In the genomic region with DNA sequence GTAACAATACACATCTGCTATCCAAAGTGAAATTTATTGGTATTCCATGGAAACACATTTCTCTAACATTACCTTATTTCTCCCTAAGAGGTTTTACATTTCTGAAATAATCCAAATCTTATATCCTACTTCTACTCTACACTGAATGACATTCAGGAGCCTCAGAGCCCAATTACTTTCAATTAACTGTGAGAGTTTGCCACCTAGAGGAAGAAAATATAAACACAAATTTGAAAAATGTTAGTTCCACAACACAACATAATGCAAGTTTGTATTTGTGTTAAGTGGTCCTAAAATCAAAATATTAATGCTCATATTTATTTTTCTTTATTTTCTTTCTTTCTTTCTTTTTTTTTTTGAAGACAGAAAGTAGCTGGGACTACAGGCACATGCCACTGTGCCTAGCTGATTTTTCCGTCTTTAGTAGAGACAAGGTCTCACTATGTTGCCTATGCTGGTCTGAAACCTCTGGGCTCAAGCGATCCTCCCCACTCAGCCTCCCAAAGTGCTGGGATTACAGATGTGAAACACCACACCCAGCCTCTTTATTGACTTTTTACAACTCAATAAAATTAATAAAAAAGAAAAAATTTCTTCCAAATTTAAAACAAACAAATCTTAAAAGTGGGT, we compare ENCODE assay signal across 8 cellular contexts. TPM values are rescaled to one million over a fixed set of nuclear protein-coding genes. Genes with fewer than 3 reads are reported as not detected.
DNase-seq lines count a peak whose midpoint lies in the region; ATAC-seq and TF ChIP-seq lines count a peak whose summit lies in the region.

No MANE protein-coding gene starts in this region.

- H3K9me3 Mint-ChIP-seq in activated T-helper 2 cell treated with anti-CD3 and anti-CD28 coated beads, Interferon-gamma antibody, Interleukin-2, Interleukin-4, amounts not matched to agents 10 μg/mL and 5 μg/mL and 100 μg/mL, durations not matched to agents 14 hours and 24 hours and 36 hours: no peaks in the 10 kb centered on the region

- H3K4me1 Mint-ChIP-seq in activated T-helper 2 cell treated with anti-CD3 and anti-CD28 coated beads, Interferon-gamma antibody, Interleukin-2, Interleukin-4, amounts not matched to agents 10 μg/mL and 5 μg/mL and 100 μg/mL, durations not matched to agents 14 hours and 24 hours and 36 hours (ENCODE audit: low read depth): peaks cover 11% of the 10 kb centered on the region

- intact Hi-C loops in colonic mucosa (cut with DNase I): loop anchor here (5.0 kb wide), 2 partner anchors 115 to 235 kb away; a partner anchor contains a TSS
- intact Hi-C loops in activated T-helper 2 cell treated with anti-CD3 and anti-CD28 coated beads, Interferon-gamma antibody, Interleukin-2, Interleukin-4, amounts not matched to agents 10 μg/mL and 5 μg/mL and 100 μg/mL, durations not matched to agents 14 hours and 24 hours and 36 hours (cut with micrococcal nuclease): loop anchor here (1.0 to 5.0 kb wide), 2 partner anchors 116 to 240 kb away; no protein-coding TSS in a partner anchor

- DNase-seq in NCI-H345 (lab: John Stamatoyannopoulos, UW) (peak; percentile 1), NCI-H345 treated with DMSO at 0.1 percent for 48 hours (lab: John Stamatoyannopoulos, UW; ENCODE audit: unreplicated experiment) (no peak), NCI-H2171 treated with DMSO at 0.1 percent for 48 hours (lab: John Stamatoyannopoulos, UW) (peak; percentile 26), colonic mucosa (no peak), myocyte (ENCODE audit: low read depth) (peak; percentile 47), GM19240 (ENCODE audit: insufficient read length, low spot score) (no peak)
- no peak for DNase-seq in activated T-helper 2 cell treated with anti-CD3 and anti-CD28 coated beads, Interferon-gamma antibody, Interleukin-2, Interleukin-4, amounts not matched to agents 10 μg/mL and 5 μg/mL and 100 μg/mL, durations not matched to agents 14 hours and 24 hours and 36 hours (ENCODE audit: low spot score)

- no peaks in the 10 kb centered on the region for H3K4me1 ChIP-seq in colonic mucosa

- no peak overlapping the region for H3K9ac ChIP-seq in colonic mucosa (ENCODE audit: low read depth in 2 of 2, low read length in 2 of 2)

- peaks cover 42% of the 10 kb centered on the region for H3K36me3 Mint-ChIP-seq in activated T-helper 2 cell treated with anti-CD3 and anti-CD28 coated beads, Interferon-gamma antibody, Interleukin-2, Interleukin-4, amounts not matched to agents 10 μg/mL and 5 μg/mL and 100 μg/mL, durations not matched to agents 14 hours and 24 hours and 36 hours (ENCODE audit: low read depth)

- TF ChIP-seq CTCF in colonic mucosa (IDR thresholded peaks at IDR 0.05): peak; percentile 53

- H3K9me3 ChIP-seq in colonic mucosa: no peaks in the 10 kb centered on the region

- H3K27ac Mint-ChIP-seq in activated T-helper 2 cell treated with anti-CD3 and anti-CD28 coated beads, Interferon-gamma antibody, Interleukin-2, Interleukin-4, amounts not matched to agents 10 μg/mL and 5 μg/mL and 100 μg/mL, durations not matched to agents 14 hours and 24 hours and 36 hours: no peak overlapping the region

- no peak overlapping the region for H3K4me3 Mint-ChIP-seq in activated T-helper 2 cell treated with anti-CD3 and anti-CD28 coated beads, Interferon-gamma antibody, Interleukin-2, Interleukin-4, amounts not matched to agents 10 μg/mL and 5 μg/mL and 100 μg/mL, durations not matched to agents 14 hours and 24 hours and 36 hours (ENCODE audit: low read depth)

- ATAC-seq in GM19023 (IDR thresholded peaks at IDR 0.05; ENCODE audit: unreplicated experiment): no peak

- no peak overlapping the region for H3K27ac ChIP-seq in colonic mucosa

- no peaks in the 10 kb centered on the region for H3K36me3 ChIP-seq in colonic mucosa

- H3K4me3 ChIP-seq in colonic mucosa: no peak overlapping the region

- H3K27me3 Mint-ChIP-seq in activated T-helper 2 cell treated with anti-CD3 and anti-CD28 coated beads, Interferon-gamma antibody, Interleukin-2, Interleukin-4, amounts not matched to agents 10 μg/mL and 5 μg/mL and 100 μg/mL, durations not matched to agents 14 hours and 24 hours and 36 hours (ENCODE audit: low read depth): no peaks in the 10 kb centered on the region

- no peaks in the 10 kb centered on the region for H3K27me3 ChIP-seq in colonic mucosa

RNA-seq across cellular contexts. Expression of a gene that starts 46.0 kb away (rescaled TPM):
- total RNA-seq in colonic mucosa (10 to 100 TPM; 38.1 to 59.9 TPM), myocyte (59.5 and 84.8 TPM in 2 replicates)
- polyA plus RNA-seq in myocyte (2012): 25.4 TPM
- 43.4 and 50.2 TPM in 2 replicates for total RNA-seq in activated T-helper 2 cell treated with anti-CD3 and anti-CD28 coated beads, Interferon-gamma antibody, Interleukin-2, Interleukin-4, amounts not matched to agents 10 μg/mL and 5 μg/mL and 100 μg/mL, durations not matched to agents 14 hours and 24 hours and 36 hours

Comparison
In these comparisons a context has a peak if more than half of its experiments do, and no peak if none do; other contexts are left out.
1. DNase-seq: peak in NCI-H345 (single experiment), NCI-H2171 treated with DMSO at 0.1 percent for 48 hours (single experiment) and myocyte (single experiment); none in NCI-H345 treated with DMSO at 0.1 percent for 48 hours (single experiment), colonic mucosa (single experiment), GM19240 (single experiment) and activated T-helper 2 cell treated with anti-CD3 and anti-CD28 coated beads, Interferon-gamma antibody, Interleukin-2, Interleukin-4, amounts not matched to agents 10 μg/mL and 5 μg/mL and 100 μg/mL, durations not matched to agents 14 hours and 24 hours and 36 hours (single experiment).